In genomic region chr14:90991690-90992443, GRCh38 we compare ENCODE assay signal across 32 cellular contexts.
DNase-seq lines count a peak whose midpoint lies in the region; ATAC-seq and TF ChIP-seq lines count a peak whose summit lies in the region.
"Had no signal": no experiment of that assay in that cellular context is flagged by ENCODE, and none has a peak within 500 bp of the region (broad histone marks: within the 10 kb centered on the region; RNA-seq: fewer than 3 reads in every experiment).

No MANE protein-coding gene starts in this region.

- H3K9me3 Mint-ChIP-seq in activated T-cell treated with anti-CD3 and anti-CD28 coated beads, Interleukin-2, amount 50 U/mL, for 24 hours, result no peaks in the 10 kb centered on the region
- H3K9me3 Mint-ChIP-seq in activated B cell treated with CpG ODN at 0.5 μM for 24 hours, result no peaks in the 10 kb centered on the region
- H3K9me3 Mint-ChIP-seq in activated naive CD8-positive, alpha-beta T cell treated with anti-CD3 and anti-CD28 coated beads, Interleukin-2, amount 50 U/mL, for 24 hours, result no peaks in the 10 kb centered on the region
- H3K9me3 Mint-ChIP-seq: dendritic cell treated with granulocyte-macrophage colony-stimulating factor and Interleukin-4, amounts not matched to agents 40 ng/mL and 50 ng/mL, for 4 days; endodermal cell; HFFc6; neural crest cell had no signal

- H3K36me3 Mint-ChIP-seq in activated T-cell treated with anti-CD3 and anti-CD28 coated beads, Interleukin-2, amount 50 U/mL, for 24 hours (ENCODE audit: low read depth), result peaks cover 55% of the 10 kb centered on the region
- peaks cover 36% of the 10 kb centered on the region for H3K36me3 Mint-ChIP-seq in activated B cell treated with CpG ODN at 0.5 μM for 24 hours (ENCODE audit: low read depth)
- peaks cover 18% of the 10 kb centered on the region for H3K36me3 Mint-ChIP-seq in activated naive CD8-positive, alpha-beta T cell treated with anti-CD3 and anti-CD28 coated beads, Interleukin-2, amount 50 U/mL, for 24 hours (ENCODE audit: low read depth)

- peak overlapping the region; percentile 13 for H3K4me3 Mint-ChIP-seq in activated T-cell treated with anti-CD3 and anti-CD28 coated beads, Interleukin-2, amount 50 U/mL, for 24 hours
- no peak overlapping the region for H3K4me3 Mint-ChIP-seq in activated B cell treated with CpG ODN at 0.5 μM for 24 hours
- H3K4me3 Mint-ChIP-seq in activated naive CD8-positive, alpha-beta T cell treated with anti-CD3 and anti-CD28 coated beads, Interleukin-2, amount 50 U/mL, for 24 hours, result no peak overlapping the region
- H3K4me3 Mint-ChIP-seq: CD8-positive, alpha-beta memory T cell; dendritic cell treated with granulocyte-macrophage colony-stimulating factor and Interleukin-4, amounts not matched to agents 40 ng/mL and 50 ng/mL, for 4 days; endodermal cell; HFFc6; neural crest cell had no signal

- no peak for DNase-seq in activated T-cell treated with anti-CD3 and anti-CD28 coated beads, Interleukin-2, amount 50 U/mL, for 24 hours
- no peak for DNase-seq in activated T-cell treated with anti-CD3 and anti-CD28 coated beads, Interleukin-2, amount 50 U/mL, for 48 hours
- no peak for DNase-seq in activated B cell treated with CpG ODN at 0.5 μM for 24 hours
- DNase-seq in activated naive CD8-positive, alpha-beta T cell treated with anti-CD3 and anti-CD28 coated beads, Interleukin-2, amount 50 U/mL, for 24 hours, result no peak
- DNase-seq in stimulated activated naive CD8-positive, alpha-beta T cell treated with anti-CD3 and anti-CD28 coated beads, Interleukin-15, Interleukin-2, amounts not matched to agents 100 U/mL and 50 U/mL, for 24 hours, result no peak
- no peak for DNase-seq in mucosa of gallbladder (ENCODE audit: low spot score)
- DNase-seq in DMS53 treated with DMSO at 0.1 percent for 48 hours (lab: John Stamatoyannopoulos, UW; ENCODE audit: unreplicated experiment), result no peak
- DNase-seq: ACHN; activated CD4-positive, alpha-beta T cell treated with anti-CD3 and anti-CD28 coated beads, Interleukin-2, amount 50 U/mL, for 4 hours; BE2C; CD8-positive, alpha-beta memory T cell; DMS 273 treated with DMSO at 0.1 percent for 48 hours; EL; endodermal cell; head of caudate nucleus; HFFc6; IMR-90; islet precursor cell; left lung; mesenchymal stem cell; NCI-H2107; NCI-H774; ovary; Peyer's patch; SHP77; stimulated activated CD4-positive, alpha-beta T cell treated with anti-CD3 and anti-CD28 coated beads, Interleukin-15, amount 100 ng/mL, for 24 hours; stimulated activated CD4-positive, alpha-beta T cell treated with anti-CD3 and anti-CD28 coated beads, Interleukin-4, amount 100 ng/mL, for 4 hours; T1000; WERI-Rb-1 had no signal

- intact Hi-C loops in activated B cell treated with CpG ODN at 0.5 μM for 24 hours (cut with micrococcal nuclease), result loop anchor here (2.0 kb wide), 1 partner anchor 17 kb away; no protein-coding TSS in a partner anchor

- no peak for TF ChIP-seq CTCF in activated B cell treated with CpG ODN at 0.5 μM for 24 hours (IDR thresholded peaks at IDR 0.05)

- CTCF ChIA-PET in activated B cell treated with CpG ODN at 0.5 μM for 24 hours (lab: Charles Lee), result interaction anchor here (1.0 kb wide), 1 partner anchor 181 kb away, joined by 6 read pairs; no protein-coding TSS in a partner anchor

- H3K27me3 Mint-ChIP-seq in activated T-cell treated with anti-CD3 and anti-CD28 coated beads, Interleukin-2, amount 50 U/mL, for 24 hours, result no peaks in the 10 kb centered on the region
- no peaks in the 10 kb centered on the region for H3K27me3 Mint-ChIP-seq in activated B cell treated with CpG ODN at 0.5 μM for 24 hours
- no peaks in the 10 kb centered on the region for H3K27me3 Mint-ChIP-seq in activated naive CD8-positive, alpha-beta T cell treated with anti-CD3 and anti-CD28 coated beads, Interleukin-2, amount 50 U/mL, for 24 hours
- H3K27me3 Mint-ChIP-seq: CD8-positive, alpha-beta memory T cell; dendritic cell treated with granulocyte-macrophage colony-stimulating factor and Interleukin-4, amounts not matched to agents 40 ng/mL and 50 ng/mL, for 4 days had no signal

- POLR2A ChIA-PET in activated B cell treated with CpG ODN at 0.5 μM for 24 hours (lab: Charles Lee), result interaction anchor here (0.6 to 1.5 kb wide), 7 partner anchors 12 to 252 kb away, joined by 3 to 8 read pairs (median 5); no protein-coding TSS in a partner anchor

- H3K4me1 Mint-ChIP-seq in activated T-cell treated with anti-CD3 and anti-CD28 coated beads, Interleukin-2, amount 50 U/mL, for 24 hours (ENCODE audit: low read depth), result peaks cover 66% of the 10 kb centered on the region
- H3K4me1 Mint-ChIP-seq in activated B cell treated with CpG ODN at 0.5 μM for 24 hours, result peaks cover 36% of the 10 kb centered on the region
- peaks cover 47% of the 10 kb centered on the region for H3K4me1 Mint-ChIP-seq in activated naive CD8-positive, alpha-beta T cell treated with anti-CD3 and anti-CD28 coated beads, Interleukin-2, amount 50 U/mL, for 24 hours
- H3K4me1 Mint-ChIP-seq: endodermal cell, neural crest cell had no signal

- no peak for ATAC-seq in activated B cell treated with CpG ODN at 0.5 μM for 24 hours (ENCODE audit: low read depth)
- peak; percentile 49 for ATAC-seq in activated naive CD8-positive, alpha-beta T cell treated with anti-CD3 and anti-CD28 coated beads, Interleukin-2, amount 50 U/mL, for 24 hours
- ATAC-seq in stimulated activated naive CD8-positive, alpha-beta T cell treated with anti-CD3 and anti-CD28 coated beads, Interleukin-15, Interleukin-2, amounts not matched to agents 100 U/mL and 50 U/mL, for 24 hours, result peak; percentile 55
- ATAC-seq: GM12878, left lung had no signal

- peak overlapping the region; percentile 87 for H3K27ac Mint-ChIP-seq in activated T-cell treated with anti-CD3 and anti-CD28 coated beads, Interleukin-2, amount 50 U/mL, for 24 hours
- H3K27ac Mint-ChIP-seq in activated B cell treated with CpG ODN at 0.5 μM for 24 hours, result peak overlapping the region; percentile 53
- peak overlapping the region; percentile 65 for H3K27ac Mint-ChIP-seq in activated naive CD8-positive, alpha-beta T cell treated with anti-CD3 and anti-CD28 coated beads, Interleukin-2, amount 50 U/mL, for 24 hours
- H3K27ac Mint-ChIP-seq: dendritic cell treated with granulocyte-macrophage colony-stimulating factor and Interleukin-4, amounts not matched to agents 40 ng/mL and 50 ng/mL, for 4 days; endodermal cell; HFFc6 had no signal
